ENCODE assay signal across 8 cellular contexts in genomic region chr1:39082140-39082799, GRCh38. TPM values are rescaled to one million over a fixed set of nuclear protein-coding genes. Genes with fewer than 3 reads are reported as not detected.
DNase-seq lines count a peak whose midpoint lies in the region; ATAC-seq and TF ChIP-seq lines count a peak whose summit lies in the region.

No MANE protein-coding gene starts in this region.

- no peak overlapping the region for H3K4me3 ChIP-seq in CD4-positive, CD25-positive, alpha-beta regulatory T cell (ENCODE audit: low read depth, low read length)
- peak overlapping the region; percentile 66 for H3K4me3 ChIP-seq in endodermal cell (ENCODE audit: low read length)
- H3K4me3 ChIP-seq in osteoblast (ENCODE audit: insufficient read depth, low read length): peak overlapping the region; percentile 66

- WGBS in endodermal cell (ENCODE audit: insufficient coverage in 1 of 2, insufficient read length in 1 of 2), 2 experiments: 7 to 25% methylated on average over 13 to 17 of the region's 17 CpGs

- H3K79me2 ChIP-seq in osteoblast (ENCODE audit: insufficient read depth, low read length): no peaks in the 10 kb centered on the region

- peaks cover 9% of the 10 kb centered on the region for H3K4me1 ChIP-seq in CD4-positive, CD25-positive, alpha-beta regulatory T cell (ENCODE audit: control insufficient read depth, insufficient read depth, low read length, poor library complexity, severe bottlenecking)
- H3K4me1 ChIP-seq in endodermal cell (ENCODE audit: control insufficient read depth, insufficient read depth, low read length) (no peaks in the 10 kb centered on the region), osteoblast (ENCODE audit: insufficient read depth, low read length) (peaks cover 13% of the 10 kb centered on the region)

- no peaks in the 10 kb centered on the region for H4K20me1 ChIP-seq in osteoblast (ENCODE audit: insufficient read depth, low read length)

- peaks cover 0 to 15% (median 6%) of the 10 kb centered on the region in 4 donors for H3K4me1 Mint-ChIP-seq in CD4-positive, CD25-positive, alpha-beta regulatory T cell
- H3K4me1 Mint-ChIP-seq in endodermal cell: peaks cover 5% of the 10 kb centered on the region

- TF ChIP-seq CTCF in endodermal cell (conservative IDR thresholded peaks at IDR 0.05) (no peak), osteoblast (IDR thresholded peaks at IDR 0.05; ENCODE audit: extremely low read depth, low read depth, low read length) (no peak)

- no peaks in the 10 kb centered on the region for H3K36me3 Mint-ChIP-seq in CD4-positive, CD25-positive, alpha-beta regulatory T cell
- no peaks in the 10 kb centered on the region for H3K36me3 Mint-ChIP-seq in endodermal cell (ENCODE audit: low read depth)

- ATAC-seq in CD4-positive, CD25-positive, alpha-beta regulatory T cell (ENCODE audit: low read depth in 2 of 2): no peak
- no peak for ATAC-seq in activated CD4-positive, CD25-positive, alpha-beta regulatory T cell treated with anti-CD3 and anti-CD28 coated beads, Interleukin-2, amount 50 U/mL, for 24 hours

- no peaks in the 10 kb centered on the region for H3K36me3 ChIP-seq in CD4-positive, CD25-positive, alpha-beta regulatory T cell (ENCODE audit: control insufficient read depth, insufficient read depth, low read length)
- H3K36me3 ChIP-seq in endodermal cell (ENCODE audit: control insufficient read depth, insufficient read depth, low read length) (no peaks in the 10 kb centered on the region), osteoblast (ENCODE audit: insufficient read depth, low read length) (no peaks in the 10 kb centered on the region)

- H3K9me3 ChIP-seq in CD4-positive, CD25-positive, alpha-beta regulatory T cell (ENCODE audit: control insufficient read depth in 2 of 2, low read length in 2 of 2): no peaks in the 10 kb centered on the region
- H3K9me3 ChIP-seq in endodermal cell (ENCODE audit: control insufficient read depth, low read length) (no peaks in the 10 kb centered on the region), osteoblast (ENCODE audit: low read depth, low read length) (no peaks in the 10 kb centered on the region)

- peak overlapping the region; percentile 76 for H3K4me2 ChIP-seq in osteoblast (ENCODE audit: insufficient read depth, low read length)

- H3K27me3 ChIP-seq in CD4-positive, CD25-positive, alpha-beta regulatory T cell (ENCODE audit: control insufficient read depth, insufficient read depth, low read length): peaks cover 27% of the 10 kb centered on the region
- H3K27me3 ChIP-seq in endodermal cell (ENCODE audit: control insufficient read depth, insufficient read depth, low read length, poor library complexity, severe bottlenecking) (peaks cover 80% of the 10 kb centered on the region), osteoblast (ENCODE audit: insufficient read depth, low read length) (peaks cover 14% of the 10 kb centered on the region)

- H3K27me3 Mint-ChIP-seq in CD4-positive, CD25-positive, alpha-beta regulatory T cell: peaks cover 39% of the 10 kb centered on the region
- H3K27me3 Mint-ChIP-seq in endodermal cell (ENCODE audit: insufficient read depth): peaks cover 75% of the 10 kb centered on the region

- no peak overlapping the region for H3K27ac Mint-ChIP-seq in CD4-positive, CD25-positive, alpha-beta regulatory T cell
- H3K27ac Mint-ChIP-seq in endodermal cell: no peak overlapping the region

- no peak for DNase-seq in CD4-positive, CD25-positive, alpha-beta regulatory T cell
- peak; percentile 24 for DNase-seq in NCI-H1105 (lab: John Stamatoyannopoulos, UW)
- peak; percentile 68 for DNase-seq in endodermal cell
- peak; percentile 77 for DNase-seq in osteoblast (ENCODE audit: insufficient read length, low spot score, missing footprints)
- no peak for DNase-seq in NCI-H2107 (lab: John Stamatoyannopoulos, UW)
- DNase-seq in HuH-7.5 (ENCODE audit: low spot score): no peak
- DNase-seq in amniotic stem cell (lab: John Stamatoyannopoulos, UW): no peak

- no peak overlapping the region for H3K27ac ChIP-seq in CD4-positive, CD25-positive, alpha-beta regulatory T cell (ENCODE audit: insufficient read depth, low read length, poor library complexity, severe bottlenecking)
- no peak overlapping the region for H3K27ac ChIP-seq in endodermal cell (ENCODE audit: low read depth, low read length)
- H3K27ac ChIP-seq in osteoblast (ENCODE audit: low read depth, low read length): no peak overlapping the region

- no peak overlapping the region for H3K9ac ChIP-seq in endodermal cell (ENCODE audit: extremely low read depth, low read length, poor library complexity, severe bottlenecking)

- no peak overlapping the region for H2AFZ ChIP-seq in osteoblast (ENCODE audit: low read length)

- H3K9me3 Mint-ChIP-seq in CD4-positive, CD25-positive, alpha-beta regulatory T cell: peaks cover 0 to 2% (median 0%) of the 10 kb centered on the region in 7 donors
- H3K9me3 Mint-ChIP-seq in endodermal cell: no peaks in the 10 kb centered on the region

- H3K4me3 Mint-ChIP-seq in CD4-positive, CD25-positive, alpha-beta regulatory T cell: peak overlapping the region; percentile 70 to 87 (median 82)
- H3K4me3 Mint-ChIP-seq in endodermal cell: peak overlapping the region; percentile 67

RNA-seq across cellular contexts. Expression of gene NDUFS5, which starts 56.1 kb away (rescaled TPM):
- total RNA-seq in CD4-positive, CD25-positive, alpha-beta regulatory T cell: 101 TPM
- polyA plus RNA-seq in CD4-positive, CD25-positive, alpha-beta regulatory T cell: 100 to 1,000 TPM; 612 to 867 (median 641) TPM
- 100 to 1,000 TPM; 295 to 349 TPM for total RNA-seq in endodermal cell
- polyA plus RNA-seq in endodermal cell (2013, experiment 1 of 2): 400 TPM
- 403 TPM for polyA plus RNA-seq in endodermal cell (2013, experiment 2 of 2)
- total RNA-seq in osteoblast: 240 and 243 TPM in 2 replicates

Comparison
In these comparisons a context has a peak if more than half of its experiments do, and no peak if none do; other contexts are left out.
1. DNase-seq: peak in NCI-H1105 (single experiment), endodermal cell (single experiment) and osteoblast (single experiment); none in CD4-positive, CD25-positive, alpha-beta regulatory T cell (0 of 3), NCI-H2107 (single experiment), HuH-7.5 (single experiment) and amniotic stem cell (single experiment).